ENCODE assay signal across 8 cellular contexts in genomic region chrX:78103656-78104446, GRCh38. TPM values are rescaled to one million over a fixed set of nuclear protein-coding genes. Genes with fewer than 3 reads are reported as not detected.
DNase-seq lines count a peak whose midpoint lies in the region; ATAC-seq and TF ChIP-seq lines count a peak whose summit lies in the region.

TSS of gene PGK1 (plus strand) at chrX:78104248. CDS start at chrX:78104341, 93 bp downstream.

- H3K4me3 Mint-ChIP-seq in natural killer cell treated with Interleukin-12 subunit alpha and Interleukin-12 subunit beta and Interleukin-15 and Interleukin-18, amount 100 ng/mL, for 72 hours, result peak within 1 kb of the TSS; percentile 98

- H3K9me3 ChIP-seq in RWPE2 (ENCODE audit: severe bottlenecking), result no peaks in the 10 kb centered on the region

- peaks cover 5% of the 10 kb centered on the region for H3K4me1 ChIP-seq in RWPE2 (ENCODE audit: insufficient read depth, poor library complexity, severe bottlenecking)

- H3K27ac Mint-ChIP-seq in natural killer cell treated with Interleukin-12 subunit alpha and Interleukin-12 subunit beta and Interleukin-15 and Interleukin-18, amount 100 ng/mL, for 72 hours, result peak within 1 kb of the TSS; percentile 84 to 91

- H3K27me3 ChIP-seq in RWPE2 (ENCODE audit: insufficient read depth, poor library complexity, severe bottlenecking), result no peaks in the 10 kb centered on the region

- peaks cover 31 to 45% of the 10 kb centered on the region in 2 donors for H3K4me1 Mint-ChIP-seq in natural killer cell treated with Interleukin-12 subunit alpha and Interleukin-12 subunit beta and Interleukin-15 and Interleukin-18, amount 100 ng/mL, for 72 hours (ENCODE audit: low read depth in 2 of 2)

- DNase-seq in EH (ENCODE audit: low read depth) (peak; percentile 96), H4 (ENCODE audit: low spot score) (peak; percentile 97), LoVo (ENCODE audit: low spot score) (peak; percentile 90), RWPE2 (ENCODE audit: low spot score) (peak; percentile 93), fibroblast of peridontal ligament (ENCODE audit: extremely low read depth) (peak; percentile 93)
- peak; percentile 88 for DNase-seq in activated T-helper 9 cell treated with anti-CD3 and anti-CD28 coated beads, Interleukin-2, amount 50 U/mL, for 16 hours (ENCODE audit: low read depth)
- peak; percentile 97 for DNase-seq in natural killer cell treated with Interleukin-12 subunit alpha and Interleukin-12 subunit beta and Interleukin-15 and Interleukin-18, amount 100 ng/mL, for 72 hours (ENCODE audit: low spot score)
- DNase-seq in stimulated activated naive CD8-positive, alpha-beta T cell treated with anti-CD3 and anti-CD28 coated beads, Interleukin-15, Interleukin-2, amounts not matched to agents 100 U/mL and 50 U/mL, for 24 hours, result peak; percentile 90

- H3K4me3 ChIP-seq in RWPE2 (ENCODE audit: severe bottlenecking), result peak within 1 kb of the TSS; percentile 82

- peaks cover 0 to 3% of the 10 kb centered on the region in 2 donors for H3K27me3 Mint-ChIP-seq in natural killer cell treated with Interleukin-12 subunit alpha and Interleukin-12 subunit beta and Interleukin-15 and Interleukin-18, amount 100 ng/mL, for 72 hours

- peaks cover 36% of the 10 kb centered on the region for H3K36me3 ChIP-seq in RWPE2 (ENCODE audit: low read depth)

- peaks cover 37% of the 10 kb centered on the region for H3K36me3 Mint-ChIP-seq in natural killer cell treated with Interleukin-12 subunit alpha and Interleukin-12 subunit beta and Interleukin-15 and Interleukin-18, amount 100 ng/mL, for 72 hours

- peak; percentile 93 for ATAC-seq in RWPE2 (ENCODE audit: low read depth)
- ATAC-seq in natural killer cell treated with Interleukin-12 subunit alpha and Interleukin-12 subunit beta and Interleukin-15 and Interleukin-18, amount 100 ng/mL, for 72 hours, result peak; percentile 99
- ATAC-seq in stimulated activated naive CD8-positive, alpha-beta T cell treated with anti-CD3 and anti-CD28 coated beads, Interleukin-15, Interleukin-2, amounts not matched to agents 100 U/mL and 50 U/mL, for 24 hours, result peak; percentile 98

- peaks cover 3% of the 10 kb centered on the region for H3K9me3 Mint-ChIP-seq in natural killer cell treated with Interleukin-12 subunit alpha and Interleukin-12 subunit beta and Interleukin-15 and Interleukin-18, amount 100 ng/mL, for 72 hours

- no peak for TF ChIP-seq CTCF in RWPE2 (IDR thresholded peaks at IDR 0.05; ENCODE audit: poor library complexity, severe bottlenecking)

- peak within 1 kb of the TSS; percentile 85 for H3K27ac ChIP-seq in RWPE2 (ENCODE audit: poor library complexity, severe bottlenecking)

RNA-seq across cellular contexts. Expression of gene PGK1, which starts in this region (rescaled TPM):
- total RNA-seq in H4 (2014; rRNA removed; shearing (Covaris generic)), result 569 and 625 TPM in 2 replicates
- 1,000 to 10,000 TPM in 1 of 2 donors, 100 to 1,000 TPM in 1; 625 to 1,197 TPM for total RNA-seq in natural killer cell treated with Interleukin-12 subunit alpha and Interleukin-12 subunit beta and Interleukin-15 and Interleukin-18, amount 100 ng/mL, for 72 hours

Comparison
In these comparisons a context has a peak if more than half of its experiments do, and no peak if none do; other contexts are left out.
1. Peak in every context shown above with its lines: DNase-seq, ATAC-seq, H3K4me3 ChIP-seq and H3K27ac ChIP-seq.